Comparison of ENCODE assay signal across 22 cellular contexts in the genomic region with DNA sequence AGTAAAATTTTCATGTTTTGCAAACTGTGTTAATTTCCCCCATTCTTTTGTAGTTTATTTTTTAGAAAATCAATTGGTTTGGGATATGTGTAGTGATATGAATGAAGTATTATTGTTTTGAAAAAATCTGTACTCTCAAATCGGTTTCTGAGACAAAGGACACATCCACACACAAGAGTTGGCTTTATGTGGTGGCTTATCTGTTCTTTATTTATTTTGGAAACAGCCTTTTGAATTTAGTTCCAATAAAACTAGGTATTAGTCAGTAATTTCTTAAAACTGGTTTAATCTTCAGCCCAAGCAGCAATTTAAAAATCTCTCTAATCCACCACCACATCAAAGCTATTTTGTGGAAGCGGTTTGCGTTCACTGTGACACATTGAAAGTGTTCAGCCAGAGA.
DNase-seq lines count a peak whose midpoint lies in the region; ATAC-seq, FAIRE-seq and TF ChIP-seq lines count a peak whose summit lies in the region.
"Had no signal": no experiment of that assay in that cellular context is flagged by ENCODE, and none has a peak within 500 bp of the region (broad histone marks: within the 10 kb centered on the region; RNA-seq: fewer than 3 reads in every experiment).

No MANE protein-coding gene starts in this region.

- CTCF ChIA-PET in HepG2 (lab: Yijun Ruan, JAX; ENCODE audit: low intra/inter-chr PET ratio, low total read pairs): no interaction called here

- H3K9me3 ChIP-seq in liver (ENCODE audit: control insufficient read depth in 4 of 4, low read length in 3 of 4): no peaks in the 10 kb centered on the region
- H3K9me3 ChIP-seq in HepG2 (ENCODE audit: low read length): peaks cover 93% of the 10 kb centered on the region
- H3K9me3 ChIP-seq in pancreas: no peaks in the 10 kb centered on the region
- H3K9me3 ChIP-seq: A549; BLaER1 treated with 17β-estradiol and CSF1 and Interleukin-3, amounts not matched to agents 10 nM and 100 nM; Caco-2 had no signal

- 31% methylated on average over 3 of the region's 3 CpGs for WGBS in liver
- 25% methylated on average over 3 of the region's 3 CpGs for WGBS in HepG2 (ENCODE audit: low lambda C conversion rate)
- WGBS in pancreas, 2 donors: 24 to 31% methylated on average over 3 of the region's 3 CpGs

- BruUV-seq in HepG2 (replicated peaks; lab: Mats Ljungman, UMichigan): no TSS peak

- POLR2A ChIA-PET in HepG2 (lab: Yijun Ruan, JAX): no interaction called here

- H3K4me1 ChIP-seq in liver (ENCODE audit: control insufficient read depth in 4 of 4, insufficient read depth in 4 of 4, low read length in 3 of 4) (peaks cover 0 to 13% (median 6%) of the 10 kb centered on the region in 4 donors), HepG2 (ENCODE audit: insufficient read depth, low read length) (no peaks in the 10 kb centered on the region), pancreas (peaks cover 2 to 6% (median 6%) of the 10 kb centered on the region in 3 donors)
- H3K4me1 ChIP-seq: A549; BLaER1 treated with 17β-estradiol and CSF1 and Interleukin-3, amounts not matched to agents 10 nM and 100 nM; Caco-2 had no signal

- no peak overlapping the region for H3K4me2 ChIP-seq in HepG2 (ENCODE audit: low read depth, low read length)
- H3K4me2 ChIP-seq: A549; BLaER1 treated with 17β-estradiol and CSF1 and Interleukin-3, amounts not matched to agents 10 nM and 100 nM had no signal

- no peaks in the 10 kb centered on the region for H4K20me1 ChIP-seq in HepG2 (ENCODE audit: insufficient read depth, low read length)
- H4K20me1 ChIP-seq: BLaER1 treated with 17β-estradiol and CSF1 and Interleukin-3, amounts not matched to agents 10 nM and 100 nM had no signal

- H3K79me2 ChIP-seq in HepG2 (ENCODE audit: insufficient read depth, low read length): no peaks in the 10 kb centered on the region

- TF ChIP-seq CTCF in liver (IDR thresholded peaks at IDR 0.05; ENCODE audit: low read depth, low read length, missing input control) (no peak), HepG2 (CRISPR knock-in tag; IDR thresholded peaks at IDR 0.05) (no peak), pancreas (IDR thresholded peaks at IDR 0.05) (no peak)

- TF ChIP-seq EP300 in HepG2 (IDR thresholded peaks at IDR 0.05; ENCODE audit: low read depth in 2 of 2, low read length in 2 of 2) (no peak), HepG2 (CRISPR knock-in tag; IDR thresholded peaks at IDR 0.05; ENCODE audit: borderline replicate concordance) (no peak)

- no peak for FAIRE-seq in HepG2 (lab: Jason Lieb, UNC)
- FAIRE-seq in pancreas (lab: Jason Lieb, UNC): no peak
- FAIRE-seq: A549, D721Med, G401.6, GM12891, GM19239 had no signal

- H2AFZ ChIP-seq in HepG2 (ENCODE audit: low read length): no peak overlapping the region

- in situ Hi-C loops in HepG2 (cut with HindIII; ENCODE audit: extremely low pct_ligation_motif_present, low pct_unique_long_range_greater_than_20kb): no loop called here

- DNase-seq in HepG2 (ENCODE audit: low spot score) (no peak), left lobe of liver (ENCODE audit: low spot score) (no peak), pancreas (no peak), LoVo (ENCODE audit: low spot score) (no peak)
- DNase-seq in effector CD4-positive, alpha-beta T cell: no peak
- DNase-seq: AML-193; Caco-2; Calu3; CD4-positive, alpha-beta T cell; CD8-positive, alpha-beta T cell; DMS79 treated with DMSO at 0.1 percent for 48 hours; GF-D8 had no signal

- ATAC-seq in HepG2 (no peak), left lobe of liver (peak; percentile 73), pancreas (peak; percentile 34 to 83 (median 66)), HG02970 (IDR thresholded peaks at IDR 0.05; ENCODE audit: low FRiP score, unreplicated experiment) (no peak)
- ATAC-seq: A549; CD8-positive, alpha-beta T cell had no signal

- H3K9ac ChIP-seq in liver (ENCODE audit: low read depth in 1 of 2, low read length in 2 of 2): no peak overlapping the region
- H3K9ac ChIP-seq in HepG2 (ENCODE audit: insufficient read depth, low read depth, low read length): no peak overlapping the region
- H3K9ac ChIP-seq: BLaER1 treated with 17β-estradiol and CSF1 and Interleukin-3, amounts not matched to agents 10 nM and 100 nM had no signal

- H3K4me3 ChIP-seq in liver (ENCODE audit: low read depth in 1 of 3, low read length in 3 of 3) (no peak overlapping the region), HepG2 (replicated peaks in 1 of 3; ENCODE audit: insufficient read depth in 1 of 3, low read depth in 2 of 3, low read length in 3 of 3) (no peak overlapping the region), pancreas (no peak overlapping the region)
- H3K4me3 ChIP-seq: A549; BLaER1 treated with 17β-estradiol and CSF1 and Interleukin-3, amounts not matched to agents 10 nM and 100 nM had no signal

- H3K27ac ChIP-seq in liver (ENCODE audit: low read depth in 1 of 2, low read length in 2 of 2): no peak overlapping the region
- H3K27ac ChIP-seq in HepG2 (ENCODE audit: extremely low read length, insufficient read depth, low read length): no peak overlapping the region
- H3K27ac ChIP-seq in pancreas: no peak overlapping the region
- H3K27ac ChIP-seq: 22Rv1; A549; BLaER1 treated with 17β-estradiol and CSF1 and Interleukin-3, amounts not matched to agents 10 nM and 100 nM; C4-2B had no signal

- TF ChIP-seq RAD21 in liver (IDR thresholded peaks at IDR 0.05) (no peak), HepG2 (CRISPR knock-in tag; IDR thresholded peaks at IDR 0.05) (no peak)

- TF ChIP-seq POLR2A in HepG2 (IDR thresholded peaks at IDR 0.05; ENCODE audit: insufficient read depth in 1 of 2, low read depth in 2 of 2, low read length in 2 of 2): no peak

- H3K36me3 ChIP-seq in liver (ENCODE audit: control insufficient read depth in 4 of 4, insufficient read depth in 3 of 4, low read depth in 1 of 4, low read length in 3 of 4) (no peaks in the 10 kb centered on the region), HepG2 (replicated peaks in 1 of 2; ENCODE audit: control insufficient read depth in 1 of 2, insufficient read depth in 2 of 2, low read length in 2 of 2) (no peaks in the 10 kb centered on the region), pancreas (no peaks in the 10 kb centered on the region)
- H3K36me3 ChIP-seq: BLaER1 treated with 17β-estradiol and CSF1 and Interleukin-3, amounts not matched to agents 10 nM and 100 nM had no signal

- no peaks in the 10 kb centered on the region for H3K27me3 ChIP-seq in liver (ENCODE audit: control insufficient read depth in 4 of 4, insufficient read depth in 4 of 4, low read length in 3 of 4)
- H3K27me3 ChIP-seq in HepG2 (ENCODE audit: control insufficient read depth in 1 of 2, insufficient read depth in 2 of 2, low read length in 2 of 2): no peaks in the 10 kb centered on the region
- H3K27me3 ChIP-seq in pancreas: no peaks in the 10 kb centered on the region
- H3K27me3 ChIP-seq: BLaER1 treated with 17β-estradiol and CSF1 and Interleukin-3, amounts not matched to agents 10 nM and 100 nM had no signal

- intact Hi-C loops in HepG2 (cut with micrococcal nuclease; ENCODE audit: unreplicated experiment) (no loop called here), pancreas (cut with DNase I) (no loop called here)

TF ChIP-seq in liver, 16 proteins besides CTCF, POLR2A, EP300 and RAD21:
- TF ChIP-seq FOXA2 (IDR thresholded peaks at IDR 0.05): peak; percentile 16
- TF ChIP-seq GABPA (IDR thresholded peaks at IDR 0.05 in 1 of 2, conservative IDR thresholded peaks at IDR 0.05 in 1 of 2): no peak
- no peak for TF ChIP-seq RXRA (IDR thresholded peaks at IDR 0.05)

TF ChIP-seq in HepG2, 621 proteins besides CTCF, POLR2A, EP300 and RAD21:
- no peak for TF ChIP-seq ZNF569 (CRISPR knock-in tag; IDR thresholded peaks at IDR 0.05; ENCODE audit: borderline replicate concordance)
- TF ChIP-seq ZNF232 (CRISPR knock-in tag; IDR thresholded peaks at IDR 0.05; ENCODE audit: borderline replicate concordance): no peak
- TF ChIP-seq CBFB (CRISPR knock-in tag; IDR thresholded peaks at IDR 0.05): no peak

Comparison
In these comparisons a context has a peak if more than half of its experiments do, and no peak if none do; other contexts are left out.
1. ATAC-seq: peak in left lobe of liver (single experiment) and pancreas (4 of 4); none in HepG2 (single experiment) and HG02970 (single experiment).